In genomic region chr9:138022121-138022741, GRCh38 we compare ENCODE assay signal across 8 cellular contexts.
DNase-seq lines count a peak whose midpoint lies in the region; TF ChIP-seq lines count a peak whose summit lies in the region.

No MANE protein-coding gene starts in this region.

- peaks cover 8% of the 10 kb centered on the region for H3K27me3 Mint-ChIP-seq in endothelial cell (ENCODE audit: unreplicated experiment)

- no peaks in the 10 kb centered on the region for H4K20me1 ChIP-seq in smooth muscle cell (ENCODE audit: low read depth)

- TF ChIP-seq CTCF in endothelial cell (IDR thresholded peaks at IDR 0.05; ENCODE audit: unreplicated experiment) = peak; percentile 68
- peak; percentile 16 for TF ChIP-seq CTCF in smooth muscle cell (IDR thresholded peaks at IDR 0.05; ENCODE audit: borderline replicate concordance, insufficient read depth, poor library complexity, severe bottlenecking)

- no peaks in the 10 kb centered on the region for H3K9me3 ChIP-seq in smooth muscle cell (replicated peaks; ENCODE audit: low read depth)

- no peaks in the 10 kb centered on the region for H3K9me3 Mint-ChIP-seq in endothelial cell (ENCODE audit: unreplicated experiment)

- no peaks in the 10 kb centered on the region for H3K4me1 Mint-ChIP-seq in endothelial cell (ENCODE audit: unreplicated experiment)

- no peaks in the 10 kb centered on the region for H3K36me3 Mint-ChIP-seq in endothelial cell (ENCODE audit: low read depth, unreplicated experiment)

- DNase-seq in activated CD4-positive, alpha-beta T cell treated with anti-CD3 and anti-CD28 coated beads, Interleukin-2, amount 50 U/mL, for 48 hours = peak; percentile 16 to 24
- DNase-seq in activated CD4-positive, alpha-beta T cell treated with anti-CD3 and anti-CD28 coated beads for 1 hour = no peak
- DNase-seq in NCI-H510A (lab: John Stamatoyannopoulos, UW) (peak; percentile 78), endothelial cell (ENCODE audit: low spot score) (peak; percentile 66), smooth muscle cell (lab: John Stamatoyannopoulos, UW; ENCODE audit: unreplicated experiment) (no peak), GM19240 (ENCODE audit: insufficient read length, low spot score) (no peak), NCI-H524 (lab: John Stamatoyannopoulos, UW) (no peak), amygdala (lab: John Stamatoyannopoulos, UW) (no peak)

- H3K4me1 ChIP-seq in smooth muscle cell (ENCODE audit: low read depth) = no peaks in the 10 kb centered on the region

- H3K4me2 ChIP-seq in smooth muscle cell = no peak overlapping the region

- H3K27ac ChIP-seq in smooth muscle cell (ENCODE audit: low read depth) = no peak overlapping the region

- no peaks in the 10 kb centered on the region for H3K36me3 ChIP-seq in smooth muscle cell (ENCODE audit: low read depth)

- H3F3A ChIP-seq in smooth muscle cell (ENCODE audit: low read depth) = no peaks in the 10 kb centered on the region

- WGBS in smooth muscle cell (ENCODE audit: low lambda C conversion rate) = 54% methylated on average over 16 of the region's 17 CpGs

- H3K4me3 Mint-ChIP-seq in endothelial cell (ENCODE audit: unreplicated experiment) = no peak overlapping the region

- no peak overlapping the region for H3K4me3 ChIP-seq in smooth muscle cell

- no peak overlapping the region for H3K27ac Mint-ChIP-seq in endothelial cell (ENCODE audit: unreplicated experiment)

- H2AFZ ChIP-seq in smooth muscle cell (ENCODE audit: low read depth) = no peak overlapping the region

- no peaks in the 10 kb centered on the region for H3K79me2 ChIP-seq in smooth muscle cell (ENCODE audit: low read depth)

- H3K27me3 ChIP-seq in smooth muscle cell (ENCODE audit: low read depth) = peaks cover 38% of the 10 kb centered on the region

- no peak overlapping the region for H3K9ac ChIP-seq in smooth muscle cell (ENCODE audit: low read depth)

Comparison
In these comparisons a context has a peak if more than half of its experiments do, and no peak if none do; other contexts are left out.
1. DNase-seq: peak in activated CD4-positive, alpha-beta T cell treated with anti-CD3 and anti-CD28 coated beads, Interleukin-2, amount 50 U/mL, for 48 hours (2 of 2), NCI-H510A (single experiment) and endothelial cell (single experiment); none in activated CD4-positive, alpha-beta T cell treated with anti-CD3 and anti-CD28 coated beads for 1 hour (single experiment), smooth muscle cell (single experiment), GM19240 (single experiment), NCI-H524 (0 of 2) and amygdala (0 of 56).